Comparison of ENCODE assay signal across 8 cellular contexts in the genomic region with DNA sequence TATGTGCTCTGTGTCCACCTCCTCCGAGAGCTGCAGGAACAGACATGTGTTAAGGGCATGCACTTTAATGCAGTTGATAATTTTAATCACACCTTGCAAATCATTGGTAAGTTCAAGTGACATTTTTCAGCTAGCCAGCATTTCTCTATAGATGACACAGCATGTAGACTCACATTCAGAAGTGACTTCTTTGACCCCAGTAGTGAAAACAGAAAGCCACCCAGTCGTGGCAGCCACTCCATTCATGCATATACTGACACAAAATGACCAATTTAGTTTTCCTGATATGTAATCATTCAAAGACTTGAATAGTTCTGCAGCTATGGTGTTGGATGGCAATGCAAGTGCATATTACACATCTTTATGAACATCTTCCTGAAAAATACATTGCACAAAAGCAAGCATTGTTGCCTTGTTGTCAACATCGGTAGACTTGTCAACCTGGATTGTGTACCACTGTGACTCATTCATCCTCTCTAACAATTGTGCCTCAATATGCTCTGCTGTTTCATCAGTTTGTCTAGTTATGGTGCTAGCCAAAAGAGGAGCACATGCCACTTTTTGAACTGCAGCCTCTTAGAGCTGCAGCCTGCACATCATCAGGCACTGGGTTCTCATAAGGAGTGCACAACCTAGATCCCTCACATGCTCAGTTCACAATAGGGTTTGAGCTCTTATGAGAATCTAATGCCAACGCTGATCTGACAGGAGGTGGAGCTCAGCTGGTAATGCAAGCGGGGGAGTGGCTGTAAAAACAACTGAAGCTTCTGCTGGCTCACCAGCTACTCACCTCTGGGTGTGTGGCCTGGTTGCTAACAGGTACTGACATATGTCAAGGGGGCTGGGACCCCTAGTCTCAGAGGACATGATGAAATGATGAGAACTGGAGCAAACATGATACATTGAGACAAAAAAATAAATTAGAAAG.
A peak's percentile ranks its signal among the peaks of the same experiment; 100 is the strongest.
DNase-seq lines count a peak whose midpoint lies in the region; ATAC-seq and TF ChIP-seq lines count a peak whose summit lies in the region.

No MANE protein-coding gene starts in this region.

- TF ChIP-seq CTCF in type B pancreatic cell (conservative IDR thresholded peaks at IDR 0.05) = no peak

- H3K36me3 Mint-ChIP-seq in T-helper 2 cell treated with Interferon-gamma antibody and Interleukin-4, amounts not matched to agents 5 μg/mL and 100 μg/mL, for 36 hours (ENCODE audit: low read depth) = no peaks in the 10 kb centered on the region
- H3K36me3 Mint-ChIP-seq in type B pancreatic cell = no peaks in the 10 kb centered on the region

- ATAC-seq in GM18502 (IDR thresholded peaks at IDR 0.05; ENCODE audit: poor library complexity, unreplicated experiment) (peak; percentile 92), GM19463 (IDR thresholded peaks at IDR 0.05; ENCODE audit: unreplicated experiment) (peak; percentile 96), HG02970 (IDR thresholded peaks at IDR 0.05; ENCODE audit: low FRiP score, unreplicated experiment) (peak; percentile 91)

- no peaks in the 10 kb centered on the region for H3K4me1 Mint-ChIP-seq in T-helper 2 cell treated with Interferon-gamma antibody and Interleukin-4, amounts not matched to agents 5 μg/mL and 100 μg/mL, for 36 hours (ENCODE audit: low read depth)
- H3K4me1 Mint-ChIP-seq in type B pancreatic cell (ENCODE audit: unreplicated experiment) = no peaks in the 10 kb centered on the region

- no peaks in the 10 kb centered on the region for H3K27me3 Mint-ChIP-seq in T-helper 2 cell treated with Interferon-gamma antibody and Interleukin-4, amounts not matched to agents 5 μg/mL and 100 μg/mL, for 36 hours (ENCODE audit: low read depth)
- peaks cover 6% of the 10 kb centered on the region for H3K27me3 Mint-ChIP-seq in type B pancreatic cell

- DNase-seq in NCI-H226 = peak; percentile 13
- DNase-seq in T-helper 2 cell treated with Interferon-gamma antibody and Interleukin-4, amounts not matched to agents 5 μg/mL and 100 μg/mL, for 36 hours (ENCODE audit: low spot score) = no peak
- DNase-seq in dedifferentiated amniotic fluid mesenchymal stem cell (ENCODE audit: extremely low spot score) = no peak
- no peak for DNase-seq in NCI-H2196 (lab: John Stamatoyannopoulos, UW; ENCODE audit: unreplicated experiment)
- no peak for DNase-seq in type B pancreatic cell (ENCODE audit: extremely low spot score, unreplicated experiment)

- H3K27ac Mint-ChIP-seq in T-helper 2 cell treated with Interferon-gamma antibody and Interleukin-4, amounts not matched to agents 5 μg/mL and 100 μg/mL, for 36 hours = no peak overlapping the region
- no peak overlapping the region for H3K27ac Mint-ChIP-seq in type B pancreatic cell

- no peaks in the 10 kb centered on the region for H3K9me3 Mint-ChIP-seq in T-helper 2 cell treated with Interferon-gamma antibody and Interleukin-4, amounts not matched to agents 5 μg/mL and 100 μg/mL, for 36 hours
- H3K9me3 Mint-ChIP-seq in type B pancreatic cell = no peaks in the 10 kb centered on the region

- no peak overlapping the region for H3K4me3 Mint-ChIP-seq in T-helper 2 cell treated with Interferon-gamma antibody and Interleukin-4, amounts not matched to agents 5 μg/mL and 100 μg/mL, for 36 hours
- no peak overlapping the region for H3K4me3 Mint-ChIP-seq in type B pancreatic cell
